In genomic region chr2:190533968-190534309, GRCh38 we compare ENCODE assay signal across 1 cellular context.
TF ChIP-seq lines count a peak whose summit lies in the region.

No MANE protein-coding gene starts in this region.

TF ChIP-seq in HEK293, 187 proteins besides CTCF, POLR2A, EP300 and RAD21 (continued from another document):
- TF ChIP-seq, protein P1, sequence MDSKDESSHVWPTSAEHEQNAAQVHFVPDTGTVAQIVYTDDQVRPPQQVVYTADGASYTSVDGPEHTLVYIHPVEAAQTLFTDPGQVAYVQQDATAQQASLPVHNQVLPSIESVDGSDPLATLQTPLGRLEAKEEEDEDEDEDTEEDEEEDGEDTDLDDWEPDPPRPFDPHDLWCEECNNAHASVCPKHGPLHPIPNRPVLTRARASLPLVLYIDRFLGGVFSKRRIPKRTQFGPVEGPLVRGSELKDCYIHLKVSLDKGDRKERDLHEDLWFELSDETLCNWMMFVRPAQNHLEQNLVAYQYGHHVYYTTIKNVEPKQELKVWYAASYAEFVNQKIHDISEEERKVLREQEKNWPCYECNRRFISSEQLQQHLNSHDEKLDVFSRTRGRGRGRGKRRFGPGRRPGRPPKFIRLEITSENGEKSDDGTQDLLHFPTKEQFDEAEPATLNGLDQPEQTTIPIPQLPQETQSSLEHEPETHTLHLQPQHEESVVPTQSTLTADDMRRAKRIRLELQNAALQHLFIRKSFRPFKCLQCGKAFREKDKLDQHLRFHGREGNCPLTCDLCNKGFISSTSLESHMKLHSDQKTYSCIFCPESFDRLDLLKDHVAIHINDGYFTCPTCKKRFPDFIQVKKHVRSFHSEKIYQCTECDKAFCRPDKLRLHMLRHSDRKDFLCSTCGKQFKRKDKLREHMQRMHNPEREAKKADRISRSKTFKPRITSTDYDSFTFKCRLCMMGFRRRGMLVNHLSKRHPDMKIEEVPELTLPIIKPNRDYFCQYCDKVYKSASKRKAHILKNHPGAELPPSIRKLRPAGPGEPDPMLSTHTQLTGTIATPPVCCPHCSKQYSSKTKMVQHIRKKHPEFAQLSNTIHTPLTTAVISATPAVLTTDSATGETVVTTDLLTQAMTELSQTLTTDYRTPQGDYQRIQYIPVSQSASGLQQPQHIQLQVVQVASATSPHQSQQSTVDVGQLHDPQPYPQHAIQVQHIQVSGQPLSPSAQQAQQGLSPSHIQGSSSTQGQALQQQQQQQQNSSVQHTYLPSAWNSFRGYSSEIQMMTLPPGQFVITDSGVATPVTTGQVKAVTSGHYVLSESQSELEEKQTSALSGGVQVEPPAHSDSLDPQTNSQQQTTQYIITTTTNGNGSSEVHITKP (tag by site-specific recombination; IDR thresholded peaks at IDR 0.05), result no peak
- no peak for TF ChIP-seq KLF10 (tag by site-specific recombination; IDR thresholded peaks at IDR 0.05)
- no peak for TF ChIP-seq ZNF155 (tag by site-specific recombination; IDR thresholded peaks at IDR 0.05)
